Comparison of ENCODE assay signal across 18 cellular contexts in the genomic region with DNA sequence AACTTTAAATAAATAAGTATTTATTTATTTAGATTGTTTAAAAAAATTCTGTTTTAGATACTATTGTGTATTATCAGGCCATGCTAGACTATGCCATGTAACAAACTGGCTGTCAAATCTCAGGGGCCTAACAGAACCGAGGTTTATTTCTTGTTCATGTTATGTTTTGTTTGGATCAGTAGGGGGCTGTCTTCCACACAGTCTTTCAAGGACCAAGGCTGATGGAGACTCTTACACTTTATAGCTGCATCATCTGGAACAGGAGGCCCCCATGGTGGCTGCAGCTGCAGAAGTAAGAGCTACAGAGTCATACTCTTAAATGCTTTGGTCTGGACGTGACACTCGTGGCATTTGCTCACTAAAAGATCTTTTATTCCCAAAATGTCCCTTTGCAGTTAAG. TPM values are rescaled to one million over a fixed set of nuclear protein-coding genes. Genes with fewer than 3 reads are reported as not detected.
A peak's percentile ranks its signal among the peaks of the same experiment; 100 is the strongest.
DNase-seq lines count a peak whose midpoint lies in the region; ATAC-seq, FAIRE-seq and TF ChIP-seq lines count a peak whose summit lies in the region.
"Had no signal": no experiment of that assay in that cellular context is flagged by ENCODE, and none has a peak within 500 bp of the region (broad histone marks: within the 10 kb centered on the region; RNA-seq: fewer than 3 reads in every experiment).

No MANE protein-coding gene starts in this region.

- H3K9ac ChIP-seq in GM12878 (ENCODE audit: control insufficient read depth, insufficient read depth, low read length): no peak overlapping the region

- no peaks in the 10 kb centered on the region for H3K36me3 Mint-ChIP-seq in type B pancreatic cell

- no peaks in the 10 kb centered on the region for H3K27me3 ChIP-seq in GM12878 (replicated peaks in 1 of 2; ENCODE audit: control insufficient read depth in 2 of 2, insufficient read depth in 2 of 2, low read length in 1 of 2)
- H3K27me3 ChIP-seq: dorsolateral prefrontal cortex had no signal

- no peaks in the 10 kb centered on the region for H3K79me2 ChIP-seq in GM12878 (ENCODE audit: control insufficient read depth, insufficient read depth, low read length)

- no peak for TF ChIP-seq EP300 in GM12878 (IDR thresholded peaks at IDR 0.05; ENCODE audit: borderline replicate concordance in 1 of 2, control insufficient read depth in 1 of 2, low read depth in 2 of 2, low read length in 2 of 2)

- no peak overlapping the region for H2AFZ ChIP-seq in GM12878 (ENCODE audit: control insufficient read depth, low read depth, low read length)

- no peaks in the 10 kb centered on the region for H3K9me3 ChIP-seq in GM12878 (replicated peaks; ENCODE audit: control insufficient read depth, insufficient read depth, low read length)
- H3K9me3 ChIP-seq: A549, thoracic aorta had no signal

- H3K4me3 ChIP-seq in GM12878: no peak overlapping the region
- H3K4me3 ChIP-seq: A549, dorsolateral prefrontal cortex, thoracic aorta had no signal

- TF ChIP-seq POLR2A in GM12878 (IDR thresholded peaks at IDR 0.05; ENCODE audit: low read depth, low read length): no peak

- H3K4me3 Mint-ChIP-seq in type B pancreatic cell: no peak overlapping the region
- H3K4me3 Mint-ChIP-seq in stimulated activated naive CD8-positive, alpha-beta T cell treated with anti-CD3 and anti-CD28 coated beads, Interleukin-15, amount 100 ng/mL, for 72 hours: no peak overlapping the region
- H3K4me3 Mint-ChIP-seq: activated CD4-positive, alpha-beta T cell treated with anti-CD3 and anti-CD28 coated beads, Interleukin-2, amount 10 ng/mL, durations not matched to agents 24 days and 14 days; activated T-helper 1 cell treated with anti-CD3 and anti-CD28 coated beads, Interleukin-12 subunit alpha, Interleukin-12 subunit beta, Interleukin-2, Interleukin-4 antibody, amounts not matched to agents 30 ng/mL and 10 ng/mL and 1 ng/mL, durations not matched to agents 14 hours and 24 hours and 36 hours had no signal

- intact Hi-C loops in GM12878 (cut with micrococcal nuclease; ENCODE audit: unreplicated experiment): no loop called here

- DNase-seq in NCI-H82 (lab: John Stamatoyannopoulos, UW): peak; percentile 59
- DNase-seq in NCI-H82 treated with DMSO at 0.1 percent for 48 hours (lab: John Stamatoyannopoulos, UW; ENCODE audit: unreplicated experiment): no peak
- DNase-seq in GM12878 (ENCODE audit: low read depth, low spot score): no peak
- no peak for DNase-seq in type B pancreatic cell (ENCODE audit: extremely low spot score, unreplicated experiment)
- no peak for DNase-seq in stimulated activated naive CD8-positive, alpha-beta T cell treated with anti-CD3 and anti-CD28 coated beads, Interleukin-15, amount 100 ng/mL, for 72 hours
- no peak for DNase-seq in activated naive CD4-positive, alpha-beta T cell treated with Interleukin-2 at 50 U/mL for 16 hours
- DNase-seq: activated CD4-positive, alpha-beta T cell treated with anti-CD3 and anti-CD28 coated beads, Interleukin-2, amount 10 ng/mL, durations not matched to agents 24 days and 14 days; anterior cingulate cortex; dorsolateral prefrontal cortex; foreskin melanocyte; posterior cingulate gyrus; T-helper 1 cell had no signal

- H3K27ac ChIP-seq in GM12878 (ENCODE audit: control insufficient read depth, insufficient read depth): no peak overlapping the region
- H3K27ac ChIP-seq: A549, dorsolateral prefrontal cortex, thoracic aorta had no signal

- SMC1A ChIA-PET in GM12878 (lab: Charles Lee; ENCODE audit: uncharacterized antibody, unreplicated experiment): interaction anchor here (0.6 kb wide), 1 partner anchor 22 kb away, joined by 3 read pairs; no protein-coding TSS in a partner anchor

- peaks cover 12% of the 10 kb centered on the region for H3K4me1 Mint-ChIP-seq in type B pancreatic cell (ENCODE audit: unreplicated experiment)
- H3K4me1 Mint-ChIP-seq in stimulated activated naive CD8-positive, alpha-beta T cell treated with anti-CD3 and anti-CD28 coated beads, Interleukin-15, amount 100 ng/mL, for 72 hours: no peaks in the 10 kb centered on the region
- H3K4me1 Mint-ChIP-seq: activated CD4-positive, alpha-beta T cell treated with anti-CD3 and anti-CD28 coated beads, Interleukin-2, amount 10 ng/mL, durations not matched to agents 24 days and 14 days had no signal

- H3K36me3 ChIP-seq in GM12878 (ENCODE audit: control insufficient read depth in 2 of 2, insufficient read depth in 2 of 2, low read length in 1 of 2): no peaks in the 10 kb centered on the region
- H3K36me3 ChIP-seq: thoracic aorta had no signal

- TF ChIP-seq CTCF in GM12878 (IDR thresholded peaks at IDR 0.05 in 2 of 3, conservative IDR thresholded peaks at IDR 0.05 in 1 of 3; ENCODE audit: control insufficient read depth in 2 of 3, extremely low read depth in 1 of 3, insufficient read depth in 1 of 3, low read depth in 3 of 3, low read length in 3 of 3) (no peak), type B pancreatic cell (conservative IDR thresholded peaks at IDR 0.05) (peak; percentile 59)

- CTCF ChIA-PET in GM12878 (lab: Yijun Ruan, JAX): no interaction called here

- H3K4me2 ChIP-seq in GM12878 (ENCODE audit: control insufficient read depth, insufficient read depth): no peak overlapping the region
- H3K4me2 ChIP-seq: A549 had no signal

- no peak for TF ChIP-seq RAD21 in GM12878 (IDR thresholded peaks at IDR 0.05; ENCODE audit: insufficient read depth, low read depth, low read length)

- BruUV-seq in GM12878 (replicated peaks; lab: Mats Ljungman, UMichigan): no TSS peak

- H3K4me1 ChIP-seq in GM12878 (ENCODE audit: control insufficient read depth, insufficient read depth, low read length): no peaks in the 10 kb centered on the region
- H3K4me1 ChIP-seq: A549 had no signal

- no peak for FAIRE-seq in GM12878 (lab: Jason Lieb, UNC)
- FAIRE-seq: A549, D721Med had no signal

- RAD21 ChIA-PET in GM12878 (lab: Charles Lee; ENCODE audit: unreplicated experiment): no interaction called here

- 50% methylated on average over 3 of the region's 3 CpGs for WGBS in GM12878 (ENCODE audit: insufficient coverage, insufficient replicate concordance, low lambda C conversion rate, missing lambda C conversion rate)

- H3K27ac Mint-ChIP-seq in type B pancreatic cell: no peak overlapping the region
- H3K27ac Mint-ChIP-seq in stimulated activated naive CD8-positive, alpha-beta T cell treated with anti-CD3 and anti-CD28 coated beads, Interleukin-15, amount 100 ng/mL, for 72 hours: no peak overlapping the region
- H3K27ac Mint-ChIP-seq: activated CD4-positive, alpha-beta T cell treated with anti-CD3 and anti-CD28 coated beads, Interleukin-2, amount 10 ng/mL, durations not matched to agents 24 days and 14 days; activated T-helper 1 cell treated with anti-CD3 and anti-CD28 coated beads, Interleukin-12 subunit alpha, Interleukin-12 subunit beta, Interleukin-2, Interleukin-4 antibody, amounts not matched to agents 30 ng/mL and 10 ng/mL and 1 ng/mL, durations not matched to agents 14 hours and 24 hours and 36 hours had no signal

- ATAC-seq in HG03095 (IDR thresholded peaks at IDR 0.05; ENCODE audit: unreplicated experiment) (peak; percentile 75), GM12878 (peak; percentile 68), GM21528 (IDR thresholded peaks at IDR 0.05; ENCODE audit: low FRiP score, unreplicated experiment) (no peak)
- no peak for ATAC-seq in stimulated activated naive CD8-positive, alpha-beta T cell treated with anti-CD3 and anti-CD28 coated beads, Interleukin-15, amount 100 ng/mL, for 72 hours

- POLR2A ChIA-PET in GM12878 (lab: Charles Lee): no interaction called here

- in situ Hi-C loops in GM12878 (cut with MboI): no loop called here

- H3K9me3 Mint-ChIP-seq in type B pancreatic cell: no peaks in the 10 kb centered on the region
- H3K9me3 Mint-ChIP-seq in stimulated activated naive CD8-positive, alpha-beta T cell treated with anti-CD3 and anti-CD28 coated beads, Interleukin-15, amount 100 ng/mL, for 72 hours: no peaks in the 10 kb centered on the region
- H3K9me3 Mint-ChIP-seq: activated CD4-positive, alpha-beta T cell treated with anti-CD3 and anti-CD28 coated beads, Interleukin-2, amount 10 ng/mL, durations not matched to agents 24 days and 14 days; activated T-helper 1 cell treated with anti-CD3 and anti-CD28 coated beads, Interleukin-12 subunit alpha, Interleukin-12 subunit beta, Interleukin-2, Interleukin-4 antibody, amounts not matched to agents 30 ng/mL and 10 ng/mL and 1 ng/mL, durations not matched to agents 14 hours and 24 hours and 36 hours had no signal

- no peaks in the 10 kb centered on the region for H3K27me3 Mint-ChIP-seq in type B pancreatic cell
- no peaks in the 10 kb centered on the region for H3K27me3 Mint-ChIP-seq in stimulated activated naive CD8-positive, alpha-beta T cell treated with anti-CD3 and anti-CD28 coated beads, Interleukin-15, amount 100 ng/mL, for 72 hours

- H4K20me1 ChIP-seq in GM12878 (ENCODE audit: control insufficient read depth, insufficient read depth): no peaks in the 10 kb centered on the region

TF ChIP-seq in GM12878, 131 proteins besides CTCF, POLR2A, EP300 and RAD21 (continues in another document):
- TF ChIP-seq TAF1 (IDR thresholded peaks at IDR 0.05; ENCODE audit: borderline replicate concordance, low read depth, low read length): no peak
- no peak for TF ChIP-seq TARDBP (IDR thresholded peaks at IDR 0.05; ENCODE audit: borderline replicate concordance)

RNA-seq across cellular contexts. Expression of a gene that starts 33.0 kb away (rescaled TPM):
- total RNA-seq in GM12878 (2013; cell fraction: nucleolus; rRNA removed): not detected in 2 replicates
- total RNA-seq in GM12878 (2014; rRNA removed): not detected in 2 replicates
- total RNA-seq in GM12878 (2014; rRNA removed; fragmentation: Illumina TruSeq; extraction: Trizol): not detected in 2 replicates
- total RNA-seq in GM12878 (2021): not detected in 2 replicates
- polyA plus RNA-seq in GM12878 (2011; ENCODE audit: low read depth): not detected
- not detected in 2 replicates for polyA plus RNA-seq in GM12878 (2011; rRNA removed)
- not detected in 2 replicates for polyA plus RNA-seq in GM12878 (2011; cell fraction: cytosol; rRNA removed)
- polyA plus RNA-seq in GM12878 (2011; cell fraction: nucleus; rRNA removed): not detected in 2 replicates
- polyA plus RNA-seq in GM12878 (2012): not detected in 2 replicates
- 0.04 TPM in 1 of 2 replicates, not detected in the other for polyA plus RNA-seq in GM12878 (2014; fragmentation: Illumina TruSeq; extraction: Trizol)
- under 1 TPM in 1 of 2 experiments, not detected in 1; 0.18 TPM for polyA plus RNA-seq in GM12878 (2014; fragmentation: Nextera tagmentation; extraction: Ambion mirVana)
- polyA plus RNA-seq in GM12878 (2014; rRNA removed): not detected in 2 replicates
- polyA plus RNA-seq in GM12878 (2016; fragmentation: Nextera tagmentation; extraction: Ambion mirVana): not detected
- polyA minus RNA-seq in GM12878 (2011; rRNA and poly(A)+ RNA removed): not detected in 2 replicates
- polyA minus RNA-seq in GM12878 (2011; cell fraction: cytosol; rRNA and poly(A)+ RNA removed): not detected in 2 replicates
- not detected in 2 replicates for polyA minus RNA-seq in GM12878 (2011; cell fraction: nucleus; rRNA and poly(A)+ RNA removed)
- 0.53 and 1.9 TPM in 2 replicates for total RNA-seq in type B pancreatic cell (ENCODE audit: low replicate concordance)
- total RNA-seq: activated CD4-positive, alpha-beta T cell treated with anti-CD3 and anti-CD28 coated beads, Interleukin-2, amount 10 ng/mL, durations not matched to agents 24 days and 14 days; activated T-helper 1 cell treated with anti-CD3 and anti-CD28 coated beads, Interleukin-12 subunit alpha, Interleukin-12 subunit beta, Interleukin-2, Interleukin-4 antibody, amounts not matched to agents 30 ng/mL and 10 ng/mL and 1 ng/mL, durations not matched to agents 14 hours and 24 hours and 36 hours; dorsolateral prefrontal cortex had no signal

Comparison
In these comparisons a context has a peak if more than half of its experiments do, and no peak if none do; other contexts are left out.
1. ATAC-seq: peak in HG03095 (single experiment) and GM12878 (single experiment); none in stimulated activated naive CD8-positive, alpha-beta T cell treated with anti-CD3 and anti-CD28 coated beads, Interleukin-15, amount 100 ng/mL, for 72 hours (single experiment) and GM21528 (single experiment).